8 cellular contexts compared by ENCODE assay signal in genomic region chr2:1387954-1388725, GRCh38. TPM values are rescaled to one million over a fixed set of nuclear protein-coding genes. Genes with fewer than 3 reads are reported as not detected.
"Had no signal": no experiment of that assay in that cellular context is flagged by ENCODE, and none has a peak within 500 bp of the region (broad histone marks: within the 10 kb centered on the region; RNA-seq: fewer than 3 reads in every experiment).

No MANE protein-coding gene starts in this region.

RNA-seq across cellular contexts. Expression of gene TPO, which starts 25.1 kb away (rescaled TPM):
- total RNA-seq: activated CD8-positive, alpha-beta T cell treated with anti-CD3 and anti-CD28 coated beads for 36 hours; activated naive CD8-positive, alpha-beta T cell treated with anti-CD3 and anti-CD28 coated beads, Interleukin-2, amount 10 ng/mL, durations not matched to agents 7 days and 5 days; dermis blood vessel endothelial cell; fibroblast of lung; foreskin keratinocyte; kidney epithelial cell; mammary epithelial cell; pulmonary artery endothelial cell had no signal
- polyA plus RNA-seq: fibroblast of lung, foreskin keratinocyte, mammary epithelial cell had no signal
